In genomic region chr3:45604596-45604995, GRCh38 we compare ENCODE assay signal across 1 cellular context.
TF ChIP-seq lines count a peak whose summit lies in the region.

No MANE protein-coding gene starts in this region.

TF ChIP-seq in GM12878, 131 proteins besides CTCF, POLR2A, EP300 and RAD21:
- TF ChIP-seq NKRF (conservative IDR thresholded peaks at IDR 0.05), result no peak
- TF ChIP-seq POLR2AphosphoS5 (IDR thresholded peaks at IDR 0.05; ENCODE audit: low read length), result no peak
- TF ChIP-seq CREB1 (IDR thresholded peaks at IDR 0.05; ENCODE audit: low read depth), result no peak
- no peak for TF ChIP-seq LARP7 (IDR thresholded peaks at IDR 0.05)
- TF ChIP-seq RAD51 (IDR thresholded peaks at IDR 0.05), result no peak
- TF ChIP-seq EZH2 (IDR thresholded peaks at IDR 0.05; ENCODE audit: borderline replicate concordance, control insufficient read depth, low read depth, low read length), result no peak
